ENCODE assay signal across 11 cellular contexts in genomic region chr5:128539038-128539429, GRCh38. TPM values are rescaled to one million over a fixed set of nuclear protein-coding genes. Genes with fewer than 3 reads are reported as not detected.
A peak's percentile ranks its signal among the peaks of the same experiment; 100 is the strongest.
DNase-seq lines count a peak whose midpoint lies in the region; FAIRE-seq and TF ChIP-seq lines count a peak whose summit lies in the region.
"Had no signal": no experiment of that assay in that cellular context is flagged by ENCODE, and none has a peak within 500 bp of the region (broad histone marks: within the 10 kb centered on the region; RNA-seq: fewer than 3 reads in every experiment).

No MANE protein-coding gene starts in this region.

- no peak overlapping the region for H3K27ac ChIP-seq in thyroid gland

- H3K4me3 ChIP-seq in choroid plexus epithelial cell (ENCODE audit: low read depth, low read length) (peak overlapping the region; percentile 81), thyroid gland (replicated peaks in 1 of 3) (peak overlapping the region in 1 of 3 donors; percentile 44)

- FAIRE-seq in GM12892 (lab: Jason Lieb, UNC) = no peak

- no peak overlapping the region for H3K4me3 Mint-ChIP-seq in T-helper 2 cell treated with Interferon-gamma antibody and Interleukin-4, amounts not matched to agents 5 μg/mL and 100 μg/mL, for 36 hours
- H3K4me3 Mint-ChIP-seq: activated B cell treated with CpG ODN at 0.5 μM for 24 hours; stimulated activated memory B cell treated with anti-CD40 and anti-IgM and Interleukin-4, amounts not matched to agents 10 μg/mL and 1 μg/mL and 100 μg/mL, for 72 hours had no signal

- no peaks in the 10 kb centered on the region for H3K4me1 Mint-ChIP-seq in T-helper 2 cell treated with Interferon-gamma antibody and Interleukin-4, amounts not matched to agents 5 μg/mL and 100 μg/mL, for 36 hours (ENCODE audit: low read depth)
- H3K4me1 Mint-ChIP-seq: activated B cell treated with CpG ODN at 0.5 μM for 24 hours; stimulated activated memory B cell treated with anti-CD40 and anti-IgM and Interleukin-4, amounts not matched to agents 10 μg/mL and 1 μg/mL and 100 μg/mL, for 72 hours had no signal

- H3K27me3 Mint-ChIP-seq in T-helper 2 cell treated with Interferon-gamma antibody and Interleukin-4, amounts not matched to agents 5 μg/mL and 100 μg/mL, for 36 hours (ENCODE audit: low read depth) = peaks cover 34% of the 10 kb centered on the region

- no peaks in the 10 kb centered on the region for H3K36me3 Mint-ChIP-seq in T-helper 2 cell treated with Interferon-gamma antibody and Interleukin-4, amounts not matched to agents 5 μg/mL and 100 μg/mL, for 36 hours (ENCODE audit: low read depth)
- H3K36me3 Mint-ChIP-seq: stimulated activated memory B cell treated with anti-CD40 and anti-IgM and Interleukin-4, amounts not matched to agents 10 μg/mL and 1 μg/mL and 100 μg/mL, for 72 hours had no signal

- peaks cover 5% of the 10 kb centered on the region for H3K27me3 ChIP-seq in thyroid gland

- intact Hi-C loops in thyroid gland (cut with DNase I) = no loop called here

- in situ Hi-C loops in KBM-7 (cut with MboI; ENCODE audit: low pct_unique_long_range_greater_than_20kb, low sequenced_read_pairs) = no loop called here

- DNase-seq in KBM-7 = peak; percentile 67
- DNase-seq in choroid plexus epithelial cell (ENCODE audit: low read depth) = peak; percentile 47
- peak; percentile 64 for DNase-seq in left kidney (ENCODE audit: low read depth, low spot score)
- DNase-seq in thyroid gland = peak; percentile 5 to 33
- DNase-seq in T-helper 2 cell treated with Interferon-gamma antibody and Interleukin-4, amounts not matched to agents 5 μg/mL and 100 μg/mL, for 36 hours (ENCODE audit: low spot score) = no peak
- no peak for DNase-seq in GM12892 (ENCODE audit: insufficient read length)
- DNase-seq in activated naive CD4-positive, alpha-beta T cell treated with anti-CD3 and anti-CD28 coated beads, Interleukin-2, amount 50 U/mL, for 16 hours = no peak
- DNase-seq in NCI-H524 treated with DMSO at 0.1 percent for 48 hours (lab: John Stamatoyannopoulos, UW) = no peak
- DNase-seq: activated B cell treated with CpG ODN at 0.5 μM for 24 hours, hippocampal formation had no signal

- WGBS in thyroid gland, 2 donors = 0 to 5% methylated on average over 1 to 10 of the region's 20 CpGs

- H3K9me3 Mint-ChIP-seq in T-helper 2 cell treated with Interferon-gamma antibody and Interleukin-4, amounts not matched to agents 5 μg/mL and 100 μg/mL, for 36 hours = no peaks in the 10 kb centered on the region
- H3K9me3 Mint-ChIP-seq: activated B cell treated with CpG ODN at 0.5 μM for 24 hours had no signal

- H3K9me3 ChIP-seq in thyroid gland = no peaks in the 10 kb centered on the region

- H3K4me1 ChIP-seq in thyroid gland = peaks cover 6 to 21% of the 10 kb centered on the region in 2 donors

- no peaks in the 10 kb centered on the region for H3K36me3 ChIP-seq in thyroid gland

- TF ChIP-seq POLR2A in thyroid gland (IDR thresholded peaks at IDR 0.05) (no peak), GM12892 (IDR thresholded peaks at IDR 0.05; ENCODE audit: low read depth, low read length) (no peak)

- H3K27ac Mint-ChIP-seq in T-helper 2 cell treated with Interferon-gamma antibody and Interleukin-4, amounts not matched to agents 5 μg/mL and 100 μg/mL, for 36 hours = no peak overlapping the region
- H3K27ac Mint-ChIP-seq: activated B cell treated with CpG ODN at 0.5 μM for 24 hours; stimulated activated memory B cell treated with anti-CD40 and anti-IgM and Interleukin-4, amounts not matched to agents 10 μg/mL and 1 μg/mL and 100 μg/mL, for 72 hours had no signal

- no peak for TF ChIP-seq CTCF in choroid plexus epithelial cell (conservative IDR thresholded peaks at IDR 0.05; ENCODE audit: low read depth, low read length)
- TF ChIP-seq CTCF in thyroid gland (IDR thresholded peaks at IDR 0.05) = no peak

RNA-seq across cellular contexts. Expression of gene FBN2, which starts 1.0 kb away (rescaled TPM):
- total RNA-seq in thyroid gland = 1 to 10 TPM; 1.0 to 3.9 (median 2.5) TPM
- polyA plus RNA-seq in GM12892 (2012; ENCODE audit: missing spikeins) = 0.11 TPM
- total RNA-seq: activated B cell treated with CpG ODN at 0.5 μM for 24 hours had no signal

Comparison
In these comparisons a context has a peak if more than half of its experiments do, and no peak if none do; other contexts are left out.
1. DNase-seq: peak in KBM-7 (single experiment), choroid plexus epithelial cell (single experiment), left kidney (single experiment) and thyroid gland (2 of 2); none in T-helper 2 cell treated with Interferon-gamma antibody and Interleukin-4, amounts not matched to agents 5 μg/mL and 100 μg/mL, for 36 hours (single experiment), GM12892 (single experiment), activated naive CD4-positive, alpha-beta T cell treated with anti-CD3 and anti-CD28 coated beads, Interleukin-2, amount 50 U/mL, for 16 hours (single experiment) and NCI-H524 treated with DMSO at 0.1 percent for 48 hours (single experiment).